ENCODE assay signal across 23 cellular contexts in genomic region chr12:26252946-26253345, GRCh38. TPM values are rescaled to one million over a fixed set of nuclear protein-coding genes. Genes with fewer than 3 reads are reported as not detected.
"Had no signal": no experiment of that assay in that cellular context is flagged by ENCODE, and none has a peak within 500 bp of the region (broad histone marks: within the 10 kb centered on the region; RNA-seq: fewer than 3 reads in every experiment).

No MANE protein-coding gene starts in this region.

- H3K27ac ChIP-seq: esophagus muscularis mucosa, left lung, stomach, thyroid gland, upper lobe of left lung, vagina had no signal

- H3K9me3 ChIP-seq: thyroid gland, vagina had no signal

- H3K36me3 ChIP-seq: ascending aorta, esophagus muscularis mucosa, left lung, right atrium auricular region, stomach, thyroid gland, upper lobe of left lung, vagina had no signal

- H3K27me3 ChIP-seq: ascending aorta, esophagus muscularis mucosa, left lung, right atrium auricular region, stomach, thyroid gland, upper lobe of left lung, vagina had no signal

- H3K4me1 Mint-ChIP-seq: activated naive CD4-positive, alpha-beta T cell treated with anti-CD3 and anti-CD28 coated beads, Interleukin-2, amount 10 ng/mL, durations not matched to agents 7 days and 5 days; activated naive CD8-positive, alpha-beta T cell treated with anti-CD3 and anti-CD28 coated beads, Interleukin-2, amount 10 ng/mL, durations not matched to agents 7 days and 5 days; brain; endodermal cell; stimulated activated naive B cell treated with anti-CD40 and anti-IgM and Interleukin-4, amounts not matched to agents 10 μg/mL and 1 μg/mL and 100 μg/mL, for 72 hours had no signal

- H3K27me3 Mint-ChIP-seq: activated B cell treated with CpG ODN at 0.5 μM for 24 hours; activated naive CD4-positive, alpha-beta T cell treated with anti-CD3 and anti-CD28 coated beads, Interleukin-2, amount 10 ng/mL, durations not matched to agents 7 days and 5 days had no signal

- H3K4me1 ChIP-seq: ascending aorta, esophagus muscularis mucosa, left lung, right atrium auricular region, stomach, upper lobe of left lung, vagina had no signal

- H3K36me3 Mint-ChIP-seq: activated naive CD4-positive, alpha-beta T cell treated with anti-CD3 and anti-CD28 coated beads, Interleukin-2, amount 10 ng/mL, durations not matched to agents 7 days and 5 days; activated naive CD8-positive, alpha-beta T cell treated with anti-CD3 and anti-CD28 coated beads, Interleukin-2, amount 10 ng/mL, durations not matched to agents 7 days and 5 days had no signal

- H3K4me3 ChIP-seq: ascending aorta, esophagus muscularis mucosa, left lung, lung, mucosa of descending colon, right atrium auricular region, stomach, thyroid gland, upper lobe of left lung, vagina had no signal

- DNase-seq: activated B cell treated with CpG ODN at 0.5 μM for 24 hours; activated CD8-positive, alpha-beta memory T cell treated with anti-CD3 and anti-CD28 coated beads for 24 hours; activated effector memory CD4-positive, alpha-beta T cell treated with anti-CD3 and anti-CD28 coated beads, Interleukin-2, amount 50 U/mL, for 16 hours; activated naive CD4-positive, alpha-beta T cell treated with anti-CD3 and anti-CD28 coated beads, Interleukin-2, amount 10 ng/mL, durations not matched to agents 7 days and 5 days; activated naive CD8-positive, alpha-beta T cell treated with anti-CD3 and anti-CD28 coated beads, Interleukin-2, amount 10 ng/mL, durations not matched to agents 7 days and 5 days; endodermal cell; foreskin melanocyte; left lung; mucosa of descending colon; stimulated activated CD4-positive, alpha-beta T cell treated with anti-CD3 and anti-CD28 coated beads, Interleukin-15, amount 100 ng/mL, for 24 hours; stimulated activated CD4-positive, alpha-beta T cell treated with anti-CD3 and anti-CD28 coated beads, Interleukin-2, amount 100 ng/mL, for 24 hours; stimulated activated naive B cell treated with anti-CD40 and anti-IgM and Interleukin-4, amounts not matched to agents 10 μg/mL and 1 μg/mL and 100 μg/mL, for 72 hours; stomach; thyroid gland; upper lobe of left lung had no signal

- H3K4me3 Mint-ChIP-seq: activated B cell treated with CpG ODN at 0.5 μM for 24 hours; activated naive CD4-positive, alpha-beta T cell treated with anti-CD3 and anti-CD28 coated beads, Interleukin-2, amount 10 ng/mL, durations not matched to agents 7 days and 5 days; activated naive CD8-positive, alpha-beta T cell treated with anti-CD3 and anti-CD28 coated beads, Interleukin-2, amount 10 ng/mL, durations not matched to agents 7 days and 5 days; brain; endodermal cell; natural killer cell treated with Interleukin-12 subunit alpha and Interleukin-12 subunit beta and Interleukin-15 and Interleukin-18, amount 100 ng/mL, for 72 hours; stimulated activated naive B cell treated with anti-CD40 and anti-IgM and Interleukin-4, amounts not matched to agents 10 μg/mL and 1 μg/mL and 100 μg/mL, for 72 hours; T-helper 2 cell treated with Interferon-gamma antibody and Interleukin-4, amounts not matched to agents 5 μg/mL and 100 μg/mL, for 36 hours had no signal

- H3K27ac Mint-ChIP-seq: activated B cell treated with CpG ODN at 0.5 μM for 24 hours; activated naive CD4-positive, alpha-beta T cell treated with anti-CD3 and anti-CD28 coated beads, Interleukin-2, amount 10 ng/mL, durations not matched to agents 7 days and 5 days; activated naive CD8-positive, alpha-beta T cell treated with anti-CD3 and anti-CD28 coated beads, Interleukin-2, amount 10 ng/mL, durations not matched to agents 7 days and 5 days; brain; endodermal cell; natural killer cell treated with Interleukin-12 subunit alpha and Interleukin-12 subunit beta and Interleukin-15 and Interleukin-18, amount 100 ng/mL, for 72 hours; stimulated activated naive B cell treated with anti-CD40 and anti-IgM and Interleukin-4, amounts not matched to agents 10 μg/mL and 1 μg/mL and 100 μg/mL, for 72 hours; T-helper 2 cell treated with Interferon-gamma antibody and Interleukin-4, amounts not matched to agents 5 μg/mL and 100 μg/mL, for 36 hours had no signal

RNA-seq across cellular contexts. Expression of gene SSPN, which starts 57.6 kb away (rescaled TPM):
- total RNA-seq: activated naive CD8-positive, alpha-beta T cell treated with anti-CD3 and anti-CD28 coated beads, Interleukin-2, amount 10 ng/mL, durations not matched to agents 7 days and 5 days had no signal
